1 cellular context compared by ENCODE assay signal in the genomic region with DNA sequence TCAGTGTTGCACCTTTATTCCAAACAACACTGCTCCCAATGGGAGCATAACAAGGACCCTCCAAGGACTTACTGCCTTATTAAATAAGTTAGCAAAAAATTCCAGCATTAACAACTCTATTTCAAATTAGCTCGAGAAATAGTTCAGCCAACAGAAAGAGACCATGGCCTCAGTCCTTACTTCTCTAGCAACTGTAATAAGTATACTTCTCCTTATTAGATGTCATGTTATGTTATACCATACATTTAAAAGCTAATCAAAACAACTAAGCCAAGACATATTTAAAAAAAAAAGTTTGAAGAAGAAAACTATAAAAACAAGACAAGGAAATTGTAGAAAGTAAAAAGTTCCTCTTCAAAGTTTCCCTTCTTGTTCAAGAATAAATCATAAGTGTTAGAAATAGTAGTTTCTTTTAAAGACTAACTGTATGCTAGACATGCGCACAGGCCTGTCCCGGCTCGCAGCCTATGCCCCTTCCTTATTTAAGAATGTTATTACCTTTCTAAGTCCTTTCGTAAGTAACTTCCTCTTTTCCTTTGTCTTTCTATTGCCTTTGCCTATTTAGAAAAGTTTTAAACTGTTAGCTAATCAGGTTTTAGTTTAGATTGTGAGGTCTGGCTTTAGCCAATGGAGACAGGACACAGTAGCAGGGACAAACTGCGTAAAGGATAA.
TF ChIP-seq lines count a peak whose summit lies in the region.

No MANE protein-coding gene starts in this region.

TF ChIP-seq in GM12878, 131 proteins besides CTCF, POLR2A, EP300 and RAD21:
- TF ChIP-seq RUNX3 (IDR thresholded peaks at IDR 0.05; ENCODE audit: low read length) (no peak), SPI1 (IDR thresholded peaks at IDR 0.05; ENCODE audit: borderline replicate concordance, insufficient read depth, low read depth, low read length) (peak; percentile 21; the same call in 1 of the 2 replicates), NR2C1 (IDR thresholded peaks at IDR 0.05) (no peak), HDAC6 (IDR thresholded peaks at IDR 0.05; ENCODE audit: unreplicated experiment) (no peak), ZNF384 (IDR thresholded peaks at IDR 0.05; ENCODE audit: borderline replicate concordance, low read depth, low read length) (no peak), MYC (IDR thresholded peaks at IDR 0.05; ENCODE audit: insufficient read depth, insufficient read length, insufficient replicate concordance, low read length, severe bottlenecking) (no peak)
- TF ChIP-seq, protein P1, sequence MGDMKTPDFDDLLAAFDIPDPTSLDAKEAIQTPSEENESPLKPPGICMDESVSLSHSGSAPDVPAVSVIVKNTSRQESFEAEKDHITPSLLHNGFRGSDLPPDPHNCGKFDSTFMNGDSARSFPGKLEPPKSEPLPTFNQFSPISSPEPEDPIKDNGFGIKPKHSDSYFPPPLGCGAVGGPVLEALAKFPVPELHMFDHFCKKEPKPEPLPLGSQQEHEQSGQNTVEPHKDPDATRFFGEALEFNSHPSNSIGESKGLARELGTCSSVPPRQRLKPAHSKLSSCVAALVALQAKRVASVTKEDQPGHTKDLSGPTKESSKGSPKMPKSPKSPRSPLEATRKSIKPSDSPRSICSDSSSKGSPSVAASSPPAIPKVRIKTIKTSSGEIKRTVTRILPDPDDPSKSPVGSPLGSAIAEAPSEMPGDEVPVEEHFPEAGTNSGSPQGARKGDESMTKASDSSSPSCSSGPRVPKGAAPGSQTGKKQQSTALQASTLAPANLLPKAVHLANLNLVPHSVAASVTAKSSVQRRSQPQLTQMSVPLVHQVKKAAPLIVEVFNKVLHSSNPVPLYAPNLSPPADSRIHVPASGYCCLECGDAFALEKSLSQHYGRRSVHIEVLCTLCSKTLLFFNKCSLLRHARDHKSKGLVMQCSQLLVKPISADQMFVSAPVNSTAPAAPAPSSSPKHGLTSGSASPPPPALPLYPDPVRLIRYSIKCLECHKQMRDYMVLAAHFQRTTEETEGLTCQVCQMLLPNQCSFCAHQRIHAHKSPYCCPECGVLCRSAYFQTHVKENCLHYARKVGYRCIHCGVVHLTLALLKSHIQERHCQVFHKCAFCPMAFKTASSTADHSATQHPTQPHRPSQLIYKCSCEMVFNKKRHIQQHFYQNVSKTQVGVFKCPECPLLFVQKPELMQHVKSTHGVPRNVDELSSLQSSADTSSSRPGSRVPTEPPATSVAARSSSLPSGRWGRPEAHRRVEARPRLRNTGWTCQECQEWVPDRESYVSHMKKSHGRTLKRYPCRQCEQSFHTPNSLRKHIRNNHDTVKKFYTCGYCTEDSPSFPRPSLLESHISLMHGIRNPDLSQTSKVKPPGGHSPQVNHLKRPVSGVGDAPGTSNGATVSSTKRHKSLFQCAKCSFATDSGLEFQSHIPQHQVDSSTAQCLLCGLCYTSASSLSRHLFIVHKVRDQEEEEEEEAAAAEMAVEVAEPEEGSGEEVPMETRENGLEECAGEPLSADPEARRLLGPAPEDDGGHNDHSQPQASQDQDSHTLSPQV (IDR thresholded peaks at IDR 0.05) = no peak
